1 cellular context compared by ENCODE assay signal in the genomic region with DNA sequence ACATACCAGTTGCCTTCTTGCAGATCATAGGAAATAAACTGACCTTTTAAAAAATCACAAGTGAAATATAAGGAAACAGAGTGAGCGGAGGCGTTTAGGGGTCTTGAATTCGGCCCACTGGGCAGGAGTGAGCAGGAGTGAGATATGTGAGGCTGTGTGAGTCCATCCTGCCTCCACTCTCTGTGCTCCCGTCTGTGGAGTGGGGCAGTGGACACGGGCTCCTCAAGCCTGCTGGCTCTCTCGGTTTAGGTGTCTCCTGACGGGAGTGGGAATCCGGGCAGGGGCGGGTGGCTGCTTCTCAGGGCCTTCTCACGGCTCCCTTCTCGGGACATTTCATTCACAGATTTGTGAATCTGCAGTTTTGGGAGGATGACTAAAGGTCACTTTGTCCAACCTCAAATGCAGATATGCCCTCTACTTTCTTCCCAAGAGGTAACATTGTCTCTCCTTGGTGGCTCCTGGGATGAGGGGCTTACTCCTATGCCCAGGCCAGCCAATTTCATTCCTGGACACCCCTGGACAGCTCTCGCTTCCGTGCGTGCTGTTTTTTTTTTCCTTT.
TF ChIP-seq lines count a peak whose summit lies in the region.

No MANE protein-coding gene starts in this region.

TF ChIP-seq in A549, 52 proteins besides CTCF, POLR2A, EP300 and RAD21:
- no peak for TF ChIP-seq SMC3 (IDR thresholded peaks at IDR 0.05)
- no peak for TF ChIP-seq RARB (CRISPR knock-in tag; IDR thresholded peaks at IDR 0.05)
- no peak for TF ChIP-seq CEBPB (IDR thresholded peaks at IDR 0.05)
- TF ChIP-seq HEYL (CRISPR knock-in tag; IDR thresholded peaks at IDR 0.05) = no peak
- TF ChIP-seq CHD2 (IDR thresholded peaks at IDR 0.05; ENCODE audit: low read length, partially characterized antibody) = no peak
- TF ChIP-seq, protein P1, sequence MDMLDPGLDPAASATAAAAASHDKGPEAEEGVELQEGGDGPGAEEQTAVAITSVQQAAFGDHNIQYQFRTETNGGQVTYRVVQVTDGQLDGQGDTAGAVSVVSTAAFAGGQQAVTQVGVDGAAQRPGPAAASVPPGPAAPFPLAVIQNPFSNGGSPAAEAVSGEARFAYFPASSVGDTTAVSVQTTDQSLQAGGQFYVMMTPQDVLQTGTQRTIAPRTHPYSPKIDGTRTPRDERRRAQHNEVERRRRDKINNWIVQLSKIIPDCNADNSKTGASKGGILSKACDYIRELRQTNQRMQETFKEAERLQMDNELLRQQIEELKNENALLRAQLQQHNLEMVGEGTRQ (IDR thresholded peaks at IDR 0.05) = no peak
